ENCODE assay signal across 8 cellular contexts in the genomic region with DNA sequence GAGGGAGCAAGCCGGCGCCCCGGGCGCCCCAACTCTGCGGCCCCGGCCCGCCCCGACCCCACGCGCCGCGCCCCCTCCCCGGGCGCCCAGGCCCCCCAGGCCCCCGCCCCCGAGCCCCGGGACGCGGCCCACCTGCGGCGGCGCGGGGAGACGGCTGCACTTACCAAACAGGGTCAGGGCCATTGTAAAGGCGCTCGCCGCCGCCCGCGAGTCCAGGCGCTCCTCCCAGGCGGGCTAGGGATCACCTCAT. TPM values are rescaled to one million over a fixed set of nuclear protein-coding genes. Genes with fewer than 3 reads are reported as not detected.
DNase-seq lines count a peak whose midpoint lies in the region; ATAC-seq, FAIRE-seq and TF ChIP-seq lines count a peak whose summit lies in the region.

No MANE protein-coding gene starts in this region.

- H3K9me3 Mint-ChIP-seq in activated CD4-positive, alpha-beta T cell treated with anti-CD3 and anti-CD28 coated beads, Interleukin-2, amount 10 ng/mL, durations not matched to agents 24 days and 14 days, result no peaks in the 10 kb centered on the region

- H3K27ac ChIP-seq in adrenal gland (peak overlapping the region; percentile 26 to 88 (median 77)), keratinocyte (ENCODE audit: control insufficient read depth, insufficient read depth, low read length) (no peak overlapping the region), substantia nigra (ENCODE audit: low read depth, low read length, poor library complexity, severe bottlenecking) (peak overlapping the region; percentile 71)

- dilution Hi-C loops in keratinocyte (cut with MboI; ENCODE audit: extremely low pct_ligation_motif_present, low sequenced_read_pairs), result no loop called here

- no peak for TF ChIP-seq POLR2A in adrenal gland (IDR thresholded peaks at IDR 0.05)

- no peaks in the 10 kb centered on the region for H3K9me3 ChIP-seq in adrenal gland (replicated peaks in 1 of 3)
- no peaks in the 10 kb centered on the region for H3K9me3 ChIP-seq in keratinocyte (ENCODE audit: control insufficient read depth, low read depth, low read length)

- WGBS in adrenal gland, 4 donors, result 1 to 6% (median 3%) methylated on average over 3 to 32 of the region's 32 CpGs; no CpG with 5 or more reads in 1 of the 4 donors

- no peaks in the 10 kb centered on the region for H3K36me3 Mint-ChIP-seq in activated CD4-positive, alpha-beta T cell treated with anti-CD3 and anti-CD28 coated beads, Interleukin-2, amount 10 ng/mL, durations not matched to agents 24 days and 14 days (ENCODE audit: low read depth)

- intact Hi-C loops in activated CD4-positive, alpha-beta T cell treated with anti-CD3 and anti-CD28 coated beads, Interleukin-2, amount 10 ng/mL, durations not matched to agents 24 days and 14 days (cut with micrococcal nuclease), result loop anchor here (10.0 kb wide), 1 partner anchor 430 kb away; no protein-coding TSS in a partner anchor
- intact Hi-C loops in adrenal gland (cut with DNase I), result no loop called here

- H4K20me1 ChIP-seq in keratinocyte (ENCODE audit: control insufficient read depth, extremely low read depth, insufficient read depth, low read length), result no peaks in the 10 kb centered on the region

- H3K27me3 ChIP-seq in adrenal gland (no peaks in the 10 kb centered on the region), keratinocyte (ENCODE audit: control insufficient read depth, extremely low read depth, insufficient read depth, low read length) (peaks cover 31% of the 10 kb centered on the region)

- H3K4me3 ChIP-seq in adrenal gland, result peak overlapping the region in 2 of 4 donors; percentile 64 to 91
- H3K4me3 ChIP-seq in keratinocyte (ENCODE audit: control insufficient read depth in 2 of 3, extremely low read depth in 1 of 3, insufficient read depth in 2 of 3, low read depth in 1 of 3, low read length in 3 of 3), result peak overlapping the region; percentile 48 to 58 (median 55)

- H3K9ac ChIP-seq in keratinocyte (ENCODE audit: control insufficient read depth, extremely low read depth, insufficient read depth, low read length), result no peak overlapping the region

- peak; percentile 37 for ATAC-seq in HG03432 (IDR thresholded peaks at IDR 0.05; ENCODE audit: unreplicated experiment)

- DNase-seq in activated CD4-positive, alpha-beta T cell treated with anti-CD3 and anti-CD28 coated beads, Interleukin-2, amount 10 ng/mL, durations not matched to agents 24 days and 14 days, result peak; percentile 51
- no peak for DNase-seq in activated CD4-positive, alpha-beta T cell treated with anti-CD3 and anti-CD28 coated beads for 1 hour
- DNase-seq in adrenal gland (peak in 6 of 7 donors; percentile 28 to 59 (median 44)), keratinocyte (ENCODE audit: low read depth, low spot score) (no peak), substantia nigra (lab: John Stamatoyannopoulos, UW) (peak in 12 of 49 donors; percentile 12 to 54 (median 38)), glomerular visceral epithelial cell (ENCODE audit: extremely low spot score) (no peak), ureter (ENCODE audit: low spot score) (no peak)

- H3K79me2 ChIP-seq in keratinocyte (ENCODE audit: control insufficient read depth, insufficient read depth, low read length), result no peaks in the 10 kb centered on the region

- H3K4me1 Mint-ChIP-seq in activated CD4-positive, alpha-beta T cell treated with anti-CD3 and anti-CD28 coated beads, Interleukin-2, amount 10 ng/mL, durations not matched to agents 24 days and 14 days, result peaks cover 3% of the 10 kb centered on the region

- H3K36me3 ChIP-seq in adrenal gland (replicated peaks in 1 of 2) (no peaks in the 10 kb centered on the region), keratinocyte (ENCODE audit: control insufficient read depth in 2 of 2, extremely low read depth in 1 of 2, insufficient read depth in 2 of 2, low read length in 2 of 2) (no peaks in the 10 kb centered on the region)

- no peak overlapping the region for H3K27ac Mint-ChIP-seq in activated CD4-positive, alpha-beta T cell treated with anti-CD3 and anti-CD28 coated beads, Interleukin-2, amount 10 ng/mL, durations not matched to agents 24 days and 14 days

- H2AFZ ChIP-seq in keratinocyte (ENCODE audit: control insufficient read depth, low read length), result peak overlapping the region; percentile 28

- H3K4me3 Mint-ChIP-seq in activated CD4-positive, alpha-beta T cell treated with anti-CD3 and anti-CD28 coated beads, Interleukin-2, amount 10 ng/mL, durations not matched to agents 24 days and 14 days, result peak overlapping the region; percentile 84

- no peaks in the 10 kb centered on the region for H3K9me1 ChIP-seq in keratinocyte (ENCODE audit: control insufficient read depth, extremely low read depth, insufficient read depth, low read length)

- H3K4me1 ChIP-seq in adrenal gland (replicated peaks in 1 of 2) (peaks cover 0 to 5% of the 10 kb centered on the region in 2 donors), keratinocyte (ENCODE audit: control insufficient read depth, extremely low read depth, insufficient read depth, low read length) (peaks cover 3% of the 10 kb centered on the region)

- TF ChIP-seq CTCF in adrenal gland (IDR thresholded peaks at IDR 0.05) (no peak), keratinocyte (optimal IDR thresholded peaks at IDR 0.05 in 1 of 3, IDR thresholded peaks at IDR 0.05 in 1 of 3, conservative IDR thresholded peaks at IDR 0.05 in 1 of 3; ENCODE audit: extremely low read depth in 1 of 3, insufficient read depth in 2 of 3, low read length in 3 of 3) (no peak)

- peak overlapping the region; percentile 56 for H3K4me2 ChIP-seq in keratinocyte (ENCODE audit: control insufficient read depth, extremely low read depth, insufficient read depth, low read depth, low read length)

- H3K27me3 Mint-ChIP-seq in activated CD4-positive, alpha-beta T cell treated with anti-CD3 and anti-CD28 coated beads, Interleukin-2, amount 10 ng/mL, durations not matched to agents 24 days and 14 days, result peaks cover 61% of the 10 kb centered on the region

- FAIRE-seq in keratinocyte (lab: Jason Lieb, UNC), result no peak

RNA-seq across cellular contexts. Expression of a gene that starts 0.5 kb away (rescaled TPM):
- 3.1 and 5.1 TPM in 2 replicates for total RNA-seq in activated CD4-positive, alpha-beta T cell treated with anti-CD3 and anti-CD28 coated beads, Interleukin-2, amount 10 ng/mL, durations not matched to agents 24 days and 14 days
- total RNA-seq in adrenal gland (10 to 100 TPM; 17.7 to 32.4 (median 21.8) TPM), ureter (13.4 TPM)
- polyA plus RNA-seq in adrenal gland (10 to 100 TPM in 2 of 3 donors, 1 to 10 TPM in 1; 7.6 to 34.2 (median 11.9) TPM), keratinocyte (1.9 to 2.3 TPM (median 2.2 TPM) in 3 replicates)
- polyA plus RNA-seq in keratinocyte (2011; ENCODE audit: low read depth), result not detected
- polyA plus RNA-seq in keratinocyte (2011; cell fraction: cytosol; rRNA removed), result 1.0 and 2.1 TPM in 2 replicates
- 1.7 and 1.9 TPM in 2 replicates for polyA plus RNA-seq in keratinocyte (2011; cell fraction: nucleus; rRNA removed)
- polyA plus RNA-seq in keratinocyte (2012; ENCODE audit: low replicate concordance), result 0.51 and 0.76 TPM in 2 replicates
- 0.66 to 8.1 TPM (median 1.8 TPM) in 3 replicates for polyA minus RNA-seq in keratinocyte
- polyA minus RNA-seq in keratinocyte (2011; cell fraction: cytosol; rRNA and poly(A)+ RNA removed), result 1.9 TPM
- polyA minus RNA-seq in keratinocyte (2011; cell fraction: nucleus; rRNA and poly(A)+ RNA removed), result 1.7 and 4.0 TPM in 2 replicates

Comparison
In these comparisons a context has a peak if more than half of its experiments do, and no peak if none do; other contexts are left out.
1. DNase-seq: peak in activated CD4-positive, alpha-beta T cell treated with anti-CD3 and anti-CD28 coated beads, Interleukin-2, amount 10 ng/mL, durations not matched to agents 24 days and 14 days (single experiment) and adrenal gland (6 of 7); none in activated CD4-positive, alpha-beta T cell treated with anti-CD3 and anti-CD28 coated beads for 1 hour (single experiment), keratinocyte (single experiment), glomerular visceral epithelial cell (single experiment) and ureter (single experiment).